In genomic region chr14:34693228-34693939, GRCh38 we compare ENCODE assay signal across 8 cellular contexts. TPM values are rescaled to one million over a fixed set of nuclear protein-coding genes. Genes with fewer than 3 reads are reported as not detected.
DNase-seq lines count a peak whose midpoint lies in the region; ATAC-seq and TF ChIP-seq lines count a peak whose summit lies in the region.

No MANE protein-coding gene starts in this region.

- no peaks in the 10 kb centered on the region for H3K27me3 ChIP-seq in CD4-positive, alpha-beta memory T cell (ENCODE audit: insufficient read depth, low read length)
- no peaks in the 10 kb centered on the region for H3K27me3 ChIP-seq in testis

- H3K9me3 ChIP-seq in CD4-positive, alpha-beta memory T cell (ENCODE audit: control insufficient read depth in 1 of 2, low read length in 2 of 2): no peaks in the 10 kb centered on the region
- H3K9me3 ChIP-seq in testis: no peaks in the 10 kb centered on the region

- H3K27me3 Mint-ChIP-seq in CD4-positive, alpha-beta memory T cell: no peaks in the 10 kb centered on the region
- H3K27me3 Mint-ChIP-seq in brain: peaks cover 7% of the 10 kb centered on the region

- no peak for TF ChIP-seq POLR2A in testis (IDR thresholded peaks at IDR 0.05)
- no peak for TF ChIP-seq POLR2A in lower leg skin (IDR thresholded peaks at IDR 0.05)

- no peak for ATAC-seq in GM19324 (IDR thresholded peaks at IDR 0.05; ENCODE audit: low FRiP score, unreplicated experiment)

- TF ChIP-seq CTCF in brain (conservative IDR thresholded peaks at IDR 0.05) (no peak), testis (IDR thresholded peaks at IDR 0.05) (no peak), lower leg skin (IDR thresholded peaks at IDR 0.05) (no peak)

- H3K27ac Mint-ChIP-seq in CD4-positive, alpha-beta memory T cell: peak overlapping the region in 4 of 7 donors; percentile 2 to 66 (median 44)
- H3K27ac Mint-ChIP-seq in brain: peak overlapping the region in 1 of 5 experiments; percentile 47

- peaks cover 7% of the 10 kb centered on the region for H3K4me1 ChIP-seq in CD4-positive, alpha-beta memory T cell (ENCODE audit: insufficient read depth, low read length)
- H3K4me1 ChIP-seq in testis: no peaks in the 10 kb centered on the region

- peaks cover 6 to 15% (median 8%) of the 10 kb centered on the region in 4 donors for H3K4me1 Mint-ChIP-seq in CD4-positive, alpha-beta memory T cell
- peaks cover 12% of the 10 kb centered on the region for H3K4me1 Mint-ChIP-seq in brain

- CTCF ChIA-PET in CD4-positive, alpha-beta memory T cell (lab: Charles Lee; ENCODE audit: partially characterized antibody): interaction anchor here (1.1 to 4.0 kb wide), 2 partner anchors 12 to 20 kb away, joined by 3 to 17 read pairs; no protein-coding TSS in a partner anchor

- no peak overlapping the region for H3K4me3 ChIP-seq in CD4-positive, alpha-beta memory T cell (ENCODE audit: low read length in 2 of 2)
- H3K4me3 ChIP-seq in testis: peak overlapping the region; percentile 21 to 44
- H3K4me3 ChIP-seq in lower leg skin (ENCODE audit: low read depth, poor library complexity, severe bottlenecking): no peak overlapping the region

- H3K36me3 Mint-ChIP-seq in CD4-positive, alpha-beta memory T cell: no peaks in the 10 kb centered on the region
- H3K36me3 Mint-ChIP-seq in brain: no peaks in the 10 kb centered on the region

- intact Hi-C loops in CD4-positive, alpha-beta memory T cell (cut with micrococcal nuclease): no loop called here
- intact Hi-C loops in testis (cut with DNase I; ENCODE audit: low total_unique reads) (no loop called here), lower leg skin (cut with DNase I; ENCODE audit: low total_unique reads) (no loop called here)

- H3K27ac ChIP-seq in CD4-positive, alpha-beta memory T cell (ENCODE audit: low read depth, low read length): no peak overlapping the region
- no peak overlapping the region for H3K27ac ChIP-seq in testis

- POLR2A ChIA-PET in CD4-positive, alpha-beta memory T cell (lab: Charles Lee; ENCODE audit: partially characterized antibody): no interaction called here

- H3K9me3 Mint-ChIP-seq in CD4-positive, alpha-beta memory T cell: no peaks in the 10 kb centered on the region
- H3K9me3 Mint-ChIP-seq in brain: peaks cover 0 to 3% (median 0%) of the 10 kb centered on the region in 5 experiments

- 36 to 48% methylated on average over 12 to 18 of the region's 18 CpGs for WGBS in testis, 2 donors
- WGBS in lower leg skin, 2 donors: 42 to 50% methylated on average over 18 of the region's 18 CpGs

- peak in 2 of 5 donors; percentile 9 to 18 for DNase-seq in CD4-positive, alpha-beta memory T cell
- peak; percentile 54 for DNase-seq in NCI-H2227 treated with DMSO at 0.1 percent for 48 hours (lab: John Stamatoyannopoulos, UW)
- peak; percentile 60 for DNase-seq in kidney tubule cell (ENCODE audit: low spot score)
- peak; percentile 54 for DNase-seq in testis
- no peak for DNase-seq in retina
- DNase-seq in lower leg skin (ENCODE audit: low spot score in 2 of 2): no peak

- H3K36me3 ChIP-seq in CD4-positive, alpha-beta memory T cell (ENCODE audit: insufficient read depth, low read length): no peaks in the 10 kb centered on the region
- no peaks in the 10 kb centered on the region for H3K36me3 ChIP-seq in testis (ENCODE audit: low read depth, missing control alignments)

- H3K4me3 Mint-ChIP-seq in CD4-positive, alpha-beta memory T cell: peak overlapping the region in 5 of 8 donors; percentile 37 to 81 (median 52)
- H3K4me3 Mint-ChIP-seq in brain: peak overlapping the region in 3 of 5 experiments; percentile 11 to 74 (median 50)

RNA-seq across cellular contexts. Expression of gene CFL2, which starts 21.0 kb away (rescaled TPM):
- total RNA-seq in CD4-positive, alpha-beta memory T cell: 10 to 100 TPM; 12.3 to 12.6 TPM
- polyA plus RNA-seq in CD4-positive, alpha-beta memory T cell: 10 to 100 TPM; 10.4 to 14.2 TPM
- polyA plus RNA-seq in brain (ENCODE audit: insufficient read depth, low read depth, low replicate concordance) (79.6 TPM), testis (ENCODE audit: insufficient read depth, low read depth, low replicate concordance) (92.4 TPM)
- total RNA-seq in testis (10 to 100 TPM; 66.8 to 67.7 TPM), lower leg skin (10 to 100 TPM in 2 of 4 donors, 1 to 10 TPM in 2; 5.7 to 16.4 (median 9.1) TPM)

Comparison
In these comparisons a context has a peak if more than half of its experiments do, and no peak if none do; other contexts are left out.
1. DNase-seq: peak in NCI-H2227 treated with DMSO at 0.1 percent for 48 hours (single experiment), kidney tubule cell (single experiment) and testis (single experiment); none in retina (single experiment) and lower leg skin (0 of 2).
2. H3K4me3 ChIP-seq: peak in testis (2 of 2); none in CD4-positive, alpha-beta memory T cell (0 of 2) and lower leg skin (single experiment).